Comparison of ENCODE assay signal across 18 cellular contexts in the genomic region with DNA sequence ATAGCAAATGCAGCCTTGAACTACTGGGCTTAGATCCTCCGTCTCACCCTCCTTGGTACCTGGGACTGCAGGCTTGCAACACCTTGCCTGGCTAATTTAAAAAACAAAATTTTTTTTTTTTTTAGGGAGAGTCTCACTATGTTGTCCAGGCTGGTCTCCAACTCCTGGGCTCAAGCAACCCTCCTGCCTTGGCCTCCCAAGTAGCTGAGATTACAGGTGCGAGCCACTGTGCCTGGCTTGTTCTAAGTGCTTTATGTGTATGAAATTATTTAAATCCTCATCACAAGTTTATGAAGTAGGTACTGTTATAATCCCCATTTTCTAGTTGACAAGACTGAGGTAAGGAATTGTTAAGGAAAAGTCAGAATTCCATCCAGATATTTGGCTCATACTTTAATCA. TPM values are rescaled to one million over a fixed set of nuclear protein-coding genes. Genes with fewer than 3 reads are reported as not detected.
A peak's percentile ranks its signal among the peaks of the same experiment; 100 is the strongest.
DNase-seq lines count a peak whose midpoint lies in the region; ATAC-seq and TF ChIP-seq lines count a peak whose summit lies in the region.
"Had no signal": no experiment of that assay in that cellular context is flagged by ENCODE, and none has a peak within 500 bp of the region (broad histone marks: within the 10 kb centered on the region; RNA-seq: fewer than 3 reads in every experiment).

No MANE protein-coding gene starts in this region.

- no peaks in the 10 kb centered on the region for H3K36me3 ChIP-seq in cardiac muscle cell
- H3K36me3 ChIP-seq in gastrocnemius medialis: no peaks in the 10 kb centered on the region

- H3K27me3 ChIP-seq in cardiac muscle cell (no peaks in the 10 kb centered on the region), gastrocnemius medialis (no peaks in the 10 kb centered on the region), foreskin keratinocyte (no peaks in the 10 kb centered on the region)

- H3K4me1 Mint-ChIP-seq in T-helper 17 cell: peaks cover 19% of the 10 kb centered on the region

- H3K4me3 Mint-ChIP-seq in T-helper 17 cell: no peak overlapping the region

- no peaks in the 10 kb centered on the region for H3K9me3 ChIP-seq in cardiac muscle cell (ENCODE audit: low read depth)
- no peaks in the 10 kb centered on the region for H3K9me3 ChIP-seq in T-helper 17 cell (ENCODE audit: control insufficient read depth, low read length, poor library complexity, severe bottlenecking)
- H3K9me3 ChIP-seq in gastrocnemius medialis: no peaks in the 10 kb centered on the region

- no peak for DNase-seq in cardiac muscle cell (ENCODE audit: low read depth in 1 of 2, low spot score in 1 of 2)
- DNase-seq in left ventricle myocardium superior: no peak
- no peak for DNase-seq in T-helper 17 cell
- no peak for DNase-seq in epithelial cell of prostate (ENCODE audit: low read depth, low spot score)
- DNase-seq in gastrocnemius medialis: no peak
- no peak for DNase-seq in foreskin keratinocyte
- no peak for DNase-seq in activated CD4-positive, CD25-positive, alpha-beta regulatory T cell treated with anti-CD3 and anti-CD28 coated beads, Interleukin-2, amount 50 U/mL, for 72 hours
- DNase-seq: COR-L47, DMS53, H7, MV-4-11, NCI-H1417 treated with DMSO at 0.1 percent for 48 hours, NCI-H2029, NCI-H2171 treated with DMSO at 0.1 percent for 48 hours, NCI-H510A had no signal

- H3K4me3 ChIP-seq in cardiac muscle cell (no peak overlapping the region), gastrocnemius medialis (no peak overlapping the region)
- H3K4me3 ChIP-seq: GM12878 had no signal

- intact Hi-C loops in left ventricle myocardium superior (cut with micrococcal nuclease): loop anchor here (2.0 kb wide), 1 partner anchor 43 kb away; a partner anchor contains a TSS
- intact Hi-C loops in gastrocnemius medialis (cut with DNase I; ENCODE audit: low total_unique reads): loop anchor here (5.0 kb wide), 1 partner anchor 364 kb away; a partner anchor contains a TSS

- H3K27ac ChIP-seq in cardiac muscle cell (peak overlapping the region; percentile 25), epithelial cell of prostate (peak overlapping the region; percentile 17), gastrocnemius medialis (peak overlapping the region in 3 of 4 donors; percentile 26 to 45 (median 38)), foreskin keratinocyte (no peak overlapping the region)
- H3K27ac ChIP-seq: C4-2B had no signal

- no peak for TF ChIP-seq CTCF in cardiac muscle cell (IDR thresholded peaks at IDR 0.05; ENCODE audit: low read depth, low read length)
- no peak for TF ChIP-seq CTCF in gastrocnemius medialis (IDR thresholded peaks at IDR 0.05 in 4 of 5, conservative IDR thresholded peaks at IDR 0.05 in 1 of 5)
- no peak for TF ChIP-seq CTCF in foreskin keratinocyte (conservative IDR thresholded peaks at IDR 0.05)

- in situ Hi-C loops in gastrocnemius medialis (cut with MboI; ENCODE audit: low sequenced_read_pairs in 4 of 4): no loop called here

- H3K27ac Mint-ChIP-seq in T-helper 17 cell: peak overlapping the region; percentile 79

- no peak for ATAC-seq in left ventricle myocardium superior
- ATAC-seq in T-helper 17 cell: no peak
- no peak for ATAC-seq in gastrocnemius medialis
- no peak for ATAC-seq in foreskin keratinocyte
- ATAC-seq in HG03039 (IDR thresholded peaks at IDR 0.05; ENCODE audit: unreplicated experiment): no peak
- ATAC-seq: GM12878 had no signal

- no peak for TF ChIP-seq POLR2A in gastrocnemius medialis (IDR thresholded peaks at IDR 0.05)

- H3K4me1 ChIP-seq in cardiac muscle cell (ENCODE audit: low read depth) (peaks cover 41% of the 10 kb centered on the region), gastrocnemius medialis (peaks cover 43 to 60% of the 10 kb centered on the region in 2 donors), foreskin keratinocyte (peaks cover 17% of the 10 kb centered on the region)

- no peaks in the 10 kb centered on the region for H3K36me3 Mint-ChIP-seq in T-helper 17 cell (ENCODE audit: low read depth)

- no peaks in the 10 kb centered on the region for H3K27me3 Mint-ChIP-seq in T-helper 17 cell

RNA-seq across cellular contexts. Expression of a gene that starts 43.0 kb away (rescaled TPM):
- total RNA-seq in cardiac muscle cell (34.8 and 48.7 TPM in 2 replicates), left ventricle myocardium superior (65.9 TPM), T-helper 17 cell (10 to 100 TPM; 18.4 to 27.3 TPM), gastrocnemius medialis (10 to 100 TPM; 18.7 to 24.8 (median 20.5) TPM), foreskin keratinocyte (21.3 and 24.5 TPM in 2 replicates)
- polyA plus RNA-seq in cardiac muscle cell (22.4 and 24.4 TPM in 2 replicates), foreskin keratinocyte (4.8 and 5.4 TPM in 2 replicates)

RNA-seq across cellular contexts. Expression of a gene that starts 51.0 kb away (rescaled TPM):
- total RNA-seq in cardiac muscle cell (5.1 and 11.3 TPM in 2 replicates), left ventricle myocardium superior (15.9 TPM), T-helper 17 cell (10 to 100 TPM; 11.8 to 13.5 TPM), gastrocnemius medialis (10 to 100 TPM in 1 of 4 donors, 1 to 10 TPM in 3; 2.6 to 11.0 (median 3.9) TPM), foreskin keratinocyte (10.3 and 11.1 TPM in 2 replicates)
- polyA plus RNA-seq in cardiac muscle cell (17.0 and 27.1 TPM in 2 replicates), foreskin keratinocyte (3.4 and 3.7 TPM in 2 replicates)
